17 cellular contexts compared by ENCODE assay signal in genomic region chr13:19836472-19836871, GRCh38. TPM values are rescaled to one million over a fixed set of nuclear protein-coding genes. Genes with fewer than 3 reads are reported as not detected.
DNase-seq lines count a peak whose midpoint lies in the region; TF ChIP-seq lines count a peak whose summit lies in the region.
"Had no signal": no experiment of that assay in that cellular context is flagged by ENCODE, and none has a peak within 500 bp of the region (broad histone marks: within the 10 kb centered on the region; RNA-seq: fewer than 3 reads in every experiment).

No MANE protein-coding gene starts in this region.

- TF ChIP-seq CTCF in astrocyte of the spinal cord (IDR thresholded peaks at IDR 0.05; ENCODE audit: low read depth, low read length), result no peak
- no peak for TF ChIP-seq CTCF in fibroblast of villous mesenchyme (IDR thresholded peaks at IDR 0.05; ENCODE audit: insufficient read depth, low read depth, low read length)

- DNase-seq in ELR (ENCODE audit: low read depth) (peak; percentile 27), LHCN-M2 (ENCODE audit: low read depth) (peak; percentile 25), astrocyte of the spinal cord (ENCODE audit: low read depth, low spot score) (peak; percentile 12), fibroblast of villous mesenchyme (ENCODE audit: low read depth) (peak; percentile 58), activated gamma-delta T cell treated with Interleukin-2 at 50 U/mL for 16 hours (no peak), glomerular visceral epithelial cell (ENCODE audit: extremely low spot score) (no peak), T-helper 9 cell (no peak)
- DNase-seq: activated B cell treated with CpG ODN at 0.5 μM for 24 hours; activated gamma-delta T cell; amniotic stem cell; DND-41; naive thymus-derived CD4-positive, alpha-beta T cell; NCI-H1417; NCI-H526; stimulated activated naive B cell treated with anti-CD40 and anti-IgM and Interleukin-4, amounts not matched to agents 10 μg/mL and 1 μg/mL and 100 μg/mL, for 72 hours had no signal

- H3K4me3 ChIP-seq in astrocyte of the spinal cord (ENCODE audit: low read depth, low read length) (no peak overlapping the region), fibroblast of villous mesenchyme (ENCODE audit: low read depth, low read length) (no peak overlapping the region)
- H3K4me3 ChIP-seq: SJSA1, tibial nerve had no signal

- in situ Hi-C loops in astrocyte of the spinal cord (cut with HindIII; ENCODE audit: low sequenced_read_pairs), result no loop called here

RNA-seq across cellular contexts. Expression of gene ZMYM5, which starts 27.0 kb away (rescaled TPM):
- total RNA-seq in LHCN-M2 (2014; rRNA removed) (7.3 and 9.2 TPM in 2 replicates), fibroblast of villous mesenchyme (13.5 and 24.2 TPM in 2 replicates)
- 3.3 TPM for polyA plus RNA-seq in LHCN-M2 (2012)

RNA-seq across cellular contexts. Expression of gene PSPC1, which starts 53.7 kb away (rescaled TPM):
- total RNA-seq in LHCN-M2 (2014; rRNA removed), result 51.4 and 56.4 TPM in 2 replicates
- 29.8 TPM for polyA plus RNA-seq in LHCN-M2 (2012)
- total RNA-seq in fibroblast of villous mesenchyme, result 76.7 and 80.7 TPM in 2 replicates

Comparison
In these comparisons a context has a peak if more than half of its experiments do, and no peak if none do; other contexts are left out.
1. DNase-seq: peak in ELR (single experiment), LHCN-M2 (single experiment), astrocyte of the spinal cord (single experiment) and fibroblast of villous mesenchyme (single experiment); none in activated gamma-delta T cell treated with Interleukin-2 at 50 U/mL for 16 hours (single experiment), glomerular visceral epithelial cell (single experiment) and T-helper 9 cell (single experiment).